In the genomic region with DNA sequence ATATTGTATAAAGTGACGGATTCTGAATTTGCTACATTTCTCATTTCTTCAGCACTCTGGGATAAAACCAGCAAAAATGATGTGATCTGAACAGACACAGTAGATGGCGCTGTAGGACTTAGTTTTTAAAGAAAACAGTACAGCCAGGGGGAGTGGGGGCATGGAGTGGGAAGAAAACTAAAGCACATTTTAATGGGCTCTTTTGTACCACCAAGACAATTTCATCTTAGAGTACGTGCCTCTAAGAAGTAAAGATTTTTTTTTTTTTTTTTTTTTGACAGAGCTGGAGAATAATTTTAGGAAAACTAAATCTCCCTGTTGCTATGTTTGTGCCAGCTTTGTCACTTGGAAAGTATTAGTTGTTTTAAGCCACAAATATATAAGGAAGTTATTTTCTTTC, we compare ENCODE assay signal across 1 cellular context.
A peak's percentile ranks its signal among the peaks of the same experiment; 100 is the strongest.
TF ChIP-seq lines count a peak whose summit lies in the region.

No MANE protein-coding gene starts in this region.

TF ChIP-seq in GM12878, 131 proteins besides CTCF, POLR2A, EP300 and RAD21 (continued from another document):
- peak; percentile 97 for TF ChIP-seq SKIL (IDR thresholded peaks at IDR 0.05; ENCODE audit: low read depth, poor library complexity, severe bottlenecking)
- no peak for TF ChIP-seq FOXM1 (IDR thresholded peaks at IDR 0.05; ENCODE audit: low read depth, low read length)
- peak; percentile 40; the same call in 1 of the 2 replicates for TF ChIP-seq ZNF207 (IDR thresholded peaks at IDR 0.05; ENCODE audit: borderline replicate concordance)
- no peak for TF ChIP-seq RBBP5 (conservative IDR thresholded peaks at IDR 0.05)
- no peak for TF ChIP-seq RCOR1 (conservative IDR thresholded peaks at IDR 0.05; ENCODE audit: low read depth, low read length)
- TF ChIP-seq ZNF24 (IDR thresholded peaks at IDR 0.05): peak; percentile 93
- TF ChIP-seq NFYA (IDR thresholded peaks at IDR 0.05; ENCODE audit: borderline replicate concordance, low read depth, low read length): no peak
- 0 out of 2 replicates have a peak, but pooled peaks have one; percentile 34 for TF ChIP-seq RB1 (IDR thresholded peaks at IDR 0.05; ENCODE audit: borderline replicate concordance)
- TF ChIP-seq DPF2 (IDR thresholded peaks at IDR 0.05): no peak
- TF ChIP-seq, protein P1, sequence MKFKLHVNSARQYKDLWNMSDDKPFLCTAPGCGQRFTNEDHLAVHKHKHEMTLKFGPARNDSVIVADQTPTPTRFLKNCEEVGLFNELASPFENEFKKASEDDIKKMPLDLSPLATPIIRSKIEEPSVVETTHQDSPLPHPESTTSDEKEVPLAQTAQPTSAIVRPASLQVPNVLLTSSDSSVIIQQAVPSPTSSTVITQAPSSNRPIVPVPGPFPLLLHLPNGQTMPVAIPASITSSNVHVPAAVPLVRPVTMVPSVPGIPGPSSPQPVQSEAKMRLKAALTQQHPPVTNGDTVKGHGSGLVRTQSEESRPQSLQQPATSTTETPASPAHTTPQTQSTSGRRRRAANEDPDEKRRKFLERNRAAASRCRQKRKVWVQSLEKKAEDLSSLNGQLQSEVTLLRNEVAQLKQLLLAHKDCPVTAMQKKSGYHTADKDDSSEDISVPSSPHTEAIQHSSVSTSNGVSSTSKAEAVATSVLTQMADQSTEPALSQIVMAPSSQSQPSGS (IDR thresholded peaks at IDR 0.05; ENCODE audit: low read length): no peak
- TF ChIP-seq MYC (IDR thresholded peaks at IDR 0.05; ENCODE audit: insufficient read depth, insufficient read length, insufficient replicate concordance, low read length, severe bottlenecking): no peak
- TF ChIP-seq SPI1 (IDR thresholded peaks at IDR 0.05; ENCODE audit: borderline replicate concordance, insufficient read depth, low read depth, low read length): no peak
- TF ChIP-seq NBN (IDR thresholded peaks at IDR 0.05): 0 out of 2 replicates have a peak, but pooled peaks have one; percentile 52
- TF ChIP-seq RELB (IDR thresholded peaks at IDR 0.05; ENCODE audit: low read depth): peak; percentile 27; the same call in 1 of the 2 replicates
- TF ChIP-seq SMARCA5 (IDR thresholded peaks at IDR 0.05): peak; percentile 62; the same call in 1 of the 2 replicates
TF ChIP-seq in GM12878: peak in this region for 12.
